In the genomic region with DNA sequence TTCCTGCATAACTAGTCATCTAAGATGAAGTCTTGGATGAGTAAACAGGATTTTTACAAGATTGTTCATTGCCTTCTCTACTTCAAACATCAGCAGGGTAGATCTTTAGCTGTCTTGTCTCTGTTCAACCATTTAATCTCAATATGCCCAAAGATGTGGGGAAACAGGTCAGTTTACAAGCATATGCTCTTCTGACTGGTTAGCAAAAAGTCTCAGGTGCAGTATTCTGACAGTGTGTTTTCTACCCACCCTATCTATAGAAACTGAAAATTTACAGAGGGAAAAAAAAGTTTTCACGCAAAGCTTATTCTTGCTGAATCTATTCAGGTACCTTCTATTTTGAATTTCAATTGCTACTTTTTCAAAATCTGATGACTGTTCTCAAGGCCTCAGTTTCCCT, we compare ENCODE assay signal across 1 cellular context.
TF ChIP-seq lines count a peak whose summit lies in the region.

No MANE protein-coding gene starts in this region.

TF ChIP-seq in GM23338, 12 proteins besides CTCF, POLR2A, EP300 and RAD21 (continued from another document):
- TF ChIP-seq, protein P1, sequence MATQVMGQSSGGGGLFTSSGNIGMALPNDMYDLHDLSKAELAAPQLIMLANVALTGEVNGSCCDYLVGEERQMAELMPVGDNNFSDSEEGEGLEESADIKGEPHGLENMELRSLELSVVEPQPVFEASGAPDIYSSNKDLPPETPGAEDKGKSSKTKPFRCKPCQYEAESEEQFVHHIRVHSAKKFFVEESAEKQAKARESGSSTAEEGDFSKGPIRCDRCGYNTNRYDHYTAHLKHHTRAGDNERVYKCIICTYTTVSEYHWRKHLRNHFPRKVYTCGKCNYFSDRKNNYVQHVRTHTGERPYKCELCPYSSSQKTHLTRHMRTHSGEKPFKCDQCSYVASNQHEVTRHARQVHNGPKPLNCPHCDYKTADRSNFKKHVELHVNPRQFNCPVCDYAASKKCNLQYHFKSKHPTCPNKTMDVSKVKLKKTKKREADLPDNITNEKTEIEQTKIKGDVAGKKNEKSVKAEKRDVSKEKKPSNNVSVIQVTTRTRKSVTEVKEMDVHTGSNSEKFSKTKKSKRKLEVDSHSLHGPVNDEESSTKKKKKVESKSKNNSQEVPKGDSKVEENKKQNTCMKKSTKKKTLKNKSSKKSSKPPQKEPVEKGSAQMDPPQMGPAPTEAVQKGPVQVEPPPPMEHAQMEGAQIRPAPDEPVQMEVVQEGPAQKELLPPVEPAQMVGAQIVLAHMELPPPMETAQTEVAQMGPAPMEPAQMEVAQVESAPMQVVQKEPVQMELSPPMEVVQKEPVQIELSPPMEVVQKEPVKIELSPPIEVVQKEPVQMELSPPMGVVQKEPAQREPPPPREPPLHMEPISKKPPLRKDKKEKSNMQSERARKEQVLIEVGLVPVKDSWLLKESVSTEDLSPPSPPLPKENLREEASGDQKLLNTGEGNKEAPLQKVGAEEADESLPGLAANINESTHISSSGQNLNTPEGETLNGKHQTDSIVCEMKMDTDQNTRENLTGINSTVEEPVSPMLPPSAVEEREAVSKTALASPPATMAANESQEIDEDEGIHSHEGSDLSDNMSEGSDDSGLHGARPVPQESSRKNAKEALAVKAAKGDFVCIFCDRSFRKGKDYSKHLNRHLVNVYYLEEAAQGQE (IDR thresholded peaks at IDR 0.05; ENCODE audit: unreplicated experiment), result no peak
- TF ChIP-seq ZNF331 (CRISPR knock-in tag; IDR thresholded peaks at IDR 0.05; ENCODE audit: low read depth), result no peak
- no peak for TF ChIP-seq STAT1 (IDR thresholded peaks at IDR 0.05; ENCODE audit: unreplicated experiment)
- no peak for TF ChIP-seq ZNF114 (CRISPR knock-in tag; IDR thresholded peaks at IDR 0.05)
- no peak for TF ChIP-seq JUNB (IDR thresholded peaks at IDR 0.05; ENCODE audit: unreplicated experiment)
- TF ChIP-seq, protein P2, sequence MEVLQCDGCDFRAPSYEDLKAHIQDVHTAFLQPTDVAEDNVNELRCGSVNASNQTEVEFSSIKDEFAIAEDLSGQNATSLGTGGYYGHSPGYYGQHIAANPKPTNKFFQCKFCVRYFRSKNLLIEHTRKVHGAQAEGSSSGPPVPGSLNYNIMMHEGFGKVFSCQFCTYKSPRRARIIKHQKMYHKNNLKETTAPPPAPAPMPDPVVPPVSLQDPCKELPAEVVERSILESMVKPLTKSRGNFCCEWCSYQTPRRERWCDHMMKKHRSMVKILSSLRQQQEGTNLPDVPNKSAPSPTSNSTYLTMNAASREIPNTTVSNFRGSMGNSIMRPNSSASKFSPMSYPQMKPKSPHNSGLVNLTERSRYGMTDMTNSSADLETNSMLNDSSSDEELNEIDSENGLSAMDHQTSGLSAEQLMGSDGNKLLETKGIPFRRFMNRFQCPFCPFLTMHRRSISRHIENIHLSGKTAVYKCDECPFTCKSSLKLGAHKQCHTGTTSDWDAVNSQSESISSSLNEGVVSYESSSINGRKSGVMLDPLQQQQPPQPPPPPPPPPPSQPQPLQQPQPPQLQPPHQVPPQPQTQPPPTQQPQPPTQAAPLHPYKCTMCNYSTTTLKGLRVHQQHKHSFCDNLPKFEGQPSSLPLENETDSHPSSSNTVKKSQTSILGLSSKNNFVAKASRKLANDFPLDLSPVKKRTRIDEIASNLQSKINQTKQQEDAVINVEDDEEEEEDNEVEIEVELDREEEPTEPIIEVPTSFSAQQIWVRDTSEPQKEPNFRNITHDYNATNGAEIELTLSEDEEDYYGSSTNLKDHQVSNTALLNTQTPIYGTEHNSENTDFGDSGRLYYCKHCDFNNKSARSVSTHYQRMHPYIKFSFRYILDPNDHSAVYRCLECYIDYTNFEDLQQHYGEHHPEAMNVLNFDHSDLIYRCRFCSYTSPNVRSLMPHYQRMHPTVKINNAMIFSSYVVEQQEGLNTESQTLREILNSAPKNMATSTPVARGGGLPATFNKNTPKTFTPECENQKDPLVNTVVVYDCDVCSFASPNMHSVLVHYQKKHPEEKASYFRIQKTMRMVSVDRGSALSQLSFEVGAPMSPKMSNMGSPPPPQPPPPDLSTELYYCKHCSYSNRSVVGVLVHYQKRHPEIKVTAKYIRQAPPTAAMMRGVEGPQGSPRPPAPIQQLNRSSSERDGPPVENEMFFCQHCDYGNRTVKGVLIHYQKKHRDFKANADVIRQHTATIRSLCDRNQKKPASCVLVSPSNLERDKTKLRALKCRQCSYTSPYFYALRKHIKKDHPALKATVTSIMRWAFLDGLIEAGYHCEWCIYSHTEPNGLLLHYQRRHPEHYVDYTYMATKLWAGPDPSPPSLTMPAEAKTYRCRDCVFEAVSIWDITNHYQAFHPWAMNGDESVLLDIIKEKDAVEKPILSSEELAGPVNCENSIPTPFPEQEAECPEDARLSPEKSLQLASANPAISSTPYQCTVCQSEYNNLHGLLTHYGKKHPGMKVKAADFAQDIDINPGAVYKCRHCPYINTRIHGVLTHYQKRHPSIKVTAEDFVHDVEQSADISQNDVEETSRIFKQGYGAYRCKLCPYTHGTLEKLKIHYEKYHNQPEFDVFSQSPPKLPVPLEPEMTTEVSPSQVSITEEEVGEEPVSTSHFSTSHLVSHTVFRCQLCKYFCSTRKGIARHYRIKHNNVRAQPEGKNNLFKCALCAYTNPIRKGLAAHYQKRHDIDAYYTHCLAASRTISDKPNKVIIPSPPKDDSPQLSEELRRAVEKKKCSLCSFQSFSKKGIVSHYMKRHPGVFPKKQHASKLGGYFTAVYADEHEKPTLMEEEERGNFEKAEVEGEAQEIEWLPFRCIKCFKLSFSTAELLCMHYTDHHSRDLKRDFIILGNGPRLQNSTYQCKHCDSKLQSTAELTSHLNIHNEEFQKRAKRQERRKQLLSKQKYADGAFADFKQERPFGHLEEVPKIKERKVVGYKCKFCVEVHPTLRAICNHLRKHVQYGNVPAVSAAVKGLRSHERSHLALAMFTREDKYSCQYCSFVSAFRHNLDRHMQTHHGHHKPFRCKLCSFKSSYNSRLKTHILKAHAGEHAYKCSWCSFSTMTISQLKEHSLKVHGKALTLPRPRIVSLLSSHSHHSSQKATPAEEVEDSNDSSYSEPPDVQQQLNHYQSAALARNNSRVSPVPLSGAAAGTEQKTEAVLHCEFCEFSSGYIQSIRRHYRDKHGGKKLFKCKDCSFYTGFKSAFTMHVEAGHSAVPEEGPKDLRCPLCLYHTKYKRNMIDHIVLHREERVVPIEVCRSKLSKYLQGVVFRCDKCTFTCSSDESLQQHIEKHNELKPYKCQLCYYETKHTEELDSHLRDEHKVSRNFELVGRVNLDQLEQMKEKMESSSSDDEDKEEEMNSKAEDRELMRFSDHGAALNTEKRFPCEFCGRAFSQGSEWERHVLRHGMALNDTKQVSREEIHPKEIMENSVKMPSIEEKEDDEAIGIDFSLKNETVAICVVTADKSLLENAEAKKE (CRISPR knock-in tag; IDR thresholded peaks at IDR 0.05), result no peak
- TF ChIP-seq CREB1 (CRISPR knock-in tag; IDR thresholded peaks at IDR 0.05; ENCODE audit: low read depth), result no peak
- TF ChIP-seq, protein P3, sequence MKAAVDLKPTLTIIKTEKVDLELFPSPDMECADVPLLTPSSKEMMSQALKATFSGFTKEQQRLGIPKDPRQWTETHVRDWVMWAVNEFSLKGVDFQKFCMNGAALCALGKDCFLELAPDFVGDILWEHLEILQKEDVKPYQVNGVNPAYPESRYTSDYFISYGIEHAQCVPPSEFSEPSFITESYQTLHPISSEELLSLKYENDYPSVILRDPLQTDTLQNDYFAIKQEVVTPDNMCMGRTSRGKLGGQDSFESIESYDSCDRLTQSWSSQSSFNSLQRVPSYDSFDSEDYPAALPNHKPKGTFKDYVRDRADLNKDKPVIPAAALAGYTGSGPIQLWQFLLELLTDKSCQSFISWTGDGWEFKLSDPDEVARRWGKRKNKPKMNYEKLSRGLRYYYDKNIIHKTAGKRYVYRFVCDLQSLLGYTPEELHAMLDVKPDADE (IDR thresholded peaks at IDR 0.05), result no peak
- no peak for TF ChIP-seq EZH2 (IDR thresholded peaks at IDR 0.05; ENCODE audit: low read depth, unreplicated experiment)
- no peak for TF ChIP-seq NANOG (IDR thresholded peaks at IDR 0.05; ENCODE audit: borderline replicate concordance)
- TF ChIP-seq POLR2AphosphoS5 (IDR thresholded peaks at IDR 0.05; ENCODE audit: low read depth), result no peak
